In the genomic region with DNA sequence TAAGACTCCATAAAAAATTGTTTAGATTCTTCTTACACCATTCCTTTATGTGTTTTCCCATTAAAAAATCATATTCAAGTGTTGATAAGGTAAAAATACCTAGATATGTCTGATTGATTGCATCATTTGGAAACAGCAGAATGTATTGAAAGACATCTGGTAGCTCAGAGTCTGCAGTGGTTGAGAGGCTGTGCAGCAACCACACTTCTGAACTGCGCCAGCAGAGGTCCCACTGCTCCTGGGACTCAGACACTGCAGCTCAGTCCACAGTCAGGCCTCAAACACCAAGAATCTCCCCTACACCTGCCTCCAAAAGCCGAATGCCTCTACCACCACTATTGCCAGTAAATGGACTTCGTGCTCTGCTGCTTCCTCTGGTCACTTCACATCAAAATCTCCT, we compare ENCODE assay signal across 8 cellular contexts.
DNase-seq lines count a peak whose midpoint lies in the region; ATAC-seq lines count a peak whose summit lies in the region.

No MANE protein-coding gene starts in this region.

- H3K9me3 Mint-ChIP-seq in activated naive CD8-positive, alpha-beta T cell treated with anti-CD3 and anti-CD28 coated beads, Interleukin-2, amount 50 U/mL, for 24 hours, result no peaks in the 10 kb centered on the region

- H3K27ac Mint-ChIP-seq in activated naive CD8-positive, alpha-beta T cell treated with anti-CD3 and anti-CD28 coated beads, Interleukin-2, amount 50 U/mL, for 24 hours, result no peak overlapping the region

- no peaks in the 10 kb centered on the region for H3K36me3 Mint-ChIP-seq in activated naive CD8-positive, alpha-beta T cell treated with anti-CD3 and anti-CD28 coated beads, Interleukin-2, amount 50 U/mL, for 24 hours (ENCODE audit: low read depth)

- peaks cover 20% of the 10 kb centered on the region for H3K4me1 Mint-ChIP-seq in activated naive CD8-positive, alpha-beta T cell treated with anti-CD3 and anti-CD28 coated beads, Interleukin-2, amount 50 U/mL, for 24 hours

- DNase-seq in NCI-H748 (lab: John Stamatoyannopoulos, UW; ENCODE audit: unreplicated experiment) (peak; percentile 16), NCI-H748 treated with DMSO at 0.1 percent for 48 hours (lab: John Stamatoyannopoulos, UW) (no peak), SHP77 (lab: John Stamatoyannopoulos, UW) (peak; percentile 34 to 41), iPS-NIHi7 (ENCODE audit: extremely low spot score) (peak; percentile 61), NCI-H510A treated with DMSO at 0.1 percent for 48 hours (lab: John Stamatoyannopoulos, UW) (no peak)
- DNase-seq in activated naive CD8-positive, alpha-beta T cell treated with anti-CD3 and anti-CD28 coated beads, Interleukin-2, amount 50 U/mL, for 24 hours, result peak; percentile 40
- DNase-seq in stimulated activated CD8-positive, alpha-beta memory T cell treated with anti-CD3 and anti-CD28 coated beads, Interleukin-12 subunit alpha, Interleukin-12 subunit beta, amount 100 ng/mL, for 1 hour (ENCODE audit: low read depth), result peak; percentile 14

- ATAC-seq in HG02798 (IDR thresholded peaks at IDR 0.05; ENCODE audit: poor library complexity, unreplicated experiment), result peak; percentile 78
- peak; percentile 50 for ATAC-seq in activated naive CD8-positive, alpha-beta T cell treated with anti-CD3 and anti-CD28 coated beads, Interleukin-2, amount 50 U/mL, for 24 hours

- H3K27me3 Mint-ChIP-seq in activated naive CD8-positive, alpha-beta T cell treated with anti-CD3 and anti-CD28 coated beads, Interleukin-2, amount 50 U/mL, for 24 hours, result no peaks in the 10 kb centered on the region

- no peak overlapping the region for H3K4me3 Mint-ChIP-seq in activated naive CD8-positive, alpha-beta T cell treated with anti-CD3 and anti-CD28 coated beads, Interleukin-2, amount 50 U/mL, for 24 hours

Comparison
In these comparisons a context has a peak if more than half of its experiments do, and no peak if none do; other contexts are left out.
1. DNase-seq: peak in NCI-H748 (single experiment), SHP77 (2 of 2), activated naive CD8-positive, alpha-beta T cell treated with anti-CD3 and anti-CD28 coated beads, Interleukin-2, amount 50 U/mL, for 24 hours (single experiment), iPS-NIHi7 (single experiment) and stimulated activated CD8-positive, alpha-beta memory T cell treated with anti-CD3 and anti-CD28 coated beads, Interleukin-12 subunit alpha, Interleukin-12 subunit beta, amount 100 ng/mL, for 1 hour (single experiment); none in NCI-H748 treated with DMSO at 0.1 percent for 48 hours (single experiment) and NCI-H510A treated with DMSO at 0.1 percent for 48 hours (single experiment).